In genomic region chr6:18422136-18422535, GRCh38 we compare ENCODE assay signal across 22 cellular contexts.
"Had no signal": no experiment of that assay in that cellular context is flagged by ENCODE, and none has a peak within 500 bp of the region (broad histone marks: within the 10 kb centered on the region; RNA-seq: fewer than 3 reads in every experiment).

No MANE protein-coding gene starts in this region.

- H3K9me3 ChIP-seq: esophagus muscularis mucosa, pancreas, prostate gland, right atrium auricular region, spleen, testis, tibial nerve, upper lobe of left lung had no signal

- H3K36me3 ChIP-seq: esophagus muscularis mucosa, pancreas, prostate gland, right atrium auricular region, tibial nerve had no signal

- H3K27me3 Mint-ChIP-seq: memory B cell; stimulated activated memory B cell treated with anti-CD40 and anti-IgM and Interleukin-4, amounts not matched to agents 10 μg/mL and 1 μg/mL and 100 μg/mL, for 72 hours had no signal

- H3K9me3 Mint-ChIP-seq: memory B cell, natural killer cell had no signal

- H3K4me3 ChIP-seq: dorsolateral prefrontal cortex, esophagus muscularis mucosa, hepatocyte, lung, pancreas, prostate gland, right atrium auricular region, skin epidermis, spleen, testis, tibial nerve, upper lobe of left lung had no signal

- H3K4me1 Mint-ChIP-seq: natural killer cell had no signal

- H3K27ac ChIP-seq: dorsolateral prefrontal cortex, esophagus muscularis mucosa, foreskin keratinocyte, hepatocyte, pancreas, right atrium auricular region, spleen, testis, tibial nerve had no signal

- H3K27me3 ChIP-seq: esophagus muscularis mucosa, foreskin keratinocyte, hepatocyte, pancreas, right atrium auricular region, spleen, testis, tibial nerve, upper lobe of left lung had no signal

- H3K4me1 ChIP-seq: pancreas, right atrium auricular region, testis had no signal

- H3K4me3 Mint-ChIP-seq: memory B cell; natural killer cell; stimulated activated memory B cell treated with anti-CD40 and anti-IgM and Interleukin-4, amounts not matched to agents 10 μg/mL and 1 μg/mL and 100 μg/mL, for 72 hours had no signal

- H3K27ac Mint-ChIP-seq: memory B cell; natural killer cell; stimulated activated memory B cell treated with anti-CD40 and anti-IgM and Interleukin-4, amounts not matched to agents 10 μg/mL and 1 μg/mL and 100 μg/mL, for 72 hours had no signal

- H3K36me3 Mint-ChIP-seq: natural killer cell had no signal

- DNase-seq: dorsolateral prefrontal cortex; effector CD4-positive, alpha-beta T cell; foreskin keratinocyte; head of caudate nucleus; kidney; natural killer cell; pancreas; spleen; stimulated activated CD4-positive, alpha-beta T cell treated with anti-CD3 and anti-CD28 coated beads, Interleukin-4, amount 100 ng/mL, for 4 hours; stimulated activated naive CD8-positive, alpha-beta T cell treated with anti-CD3 and anti-CD28 coated beads, Interleukin-15, Interleukin-2, amounts not matched to agents 100 U/mL and 50 U/mL, for 24 hours; substantia nigra; testis; upper lobe of left lung had no signal
